In genomic region chr14:91295276-91295845, GRCh38 we compare ENCODE assay signal across 26 cellular contexts.
"Had no signal": no experiment of that assay in that cellular context is flagged by ENCODE, and none has a peak within 500 bp of the region (broad histone marks: within the 10 kb centered on the region; RNA-seq: fewer than 3 reads in every experiment).

No MANE protein-coding gene starts in this region.

- DNase-seq: activated CD8-positive, alpha-beta memory T cell treated with anti-CD3 and anti-CD28 coated beads for 24 hours; activated CD8-positive, alpha-beta memory T cell treated with anti-CD3 and anti-CD28 coated beads, Interleukin-2, amount 50 U/mL, for 4 hours; activated gamma-delta T cell; activated T-cell treated with anti-CD3 and anti-CD28 coated beads, Interleukin-2, amount 50 U/mL, for 48 hours; endodermal cell; esophagus squamous epithelium; gastrocnemius medialis; hippocampal formation; left ventricle myocardium inferior; nucleus accumbens; retina; sigmoid colon; stimulated activated CD4-positive, alpha-beta T cell treated with anti-CD3 and anti-CD28 coated beads, Interleukin-15, amount 100 ng/mL, for 24 hours; stimulated activated naive B cell treated with anti-CD40 and anti-IgM and Interleukin-4, amounts not matched to agents 10 μg/mL and 1 μg/mL and 100 μg/mL, for 72 hours; T-cell; transverse colon had no signal

- H3K4me1 ChIP-seq: breast epithelium, esophagus squamous epithelium, gastrocnemius medialis, transverse colon had no signal

- H3K4me3 ChIP-seq: breast epithelium, coronary artery, esophagus squamous epithelium, gastrocnemius medialis, left ventricle myocardium inferior, sigmoid colon, smooth muscle cell, transverse colon had no signal

- H3K9me3 Mint-ChIP-seq: activated naive CD4-positive, alpha-beta T cell treated with anti-CD3 and anti-CD28 coated beads, Interleukin-2, amount 50 U/mL, for 24 hours; central memory CD8-positive, alpha-beta T cell; endodermal cell; memory B cell; nephron; stimulated activated naive B cell treated with anti-CD40 and anti-IgM and Interleukin-4, amounts not matched to agents 10 μg/mL and 1 μg/mL and 100 μg/mL, for 72 hours; T-cell had no signal

- H3K27ac Mint-ChIP-seq: endodermal cell, nephron had no signal

- H3K36me3 ChIP-seq: breast epithelium, gastrocnemius medialis, left ventricle myocardium inferior, sigmoid colon had no signal

- ATAC-seq: gastrocnemius medialis; stimulated activated naive B cell treated with anti-CD40 and anti-IgM and Interleukin-4, amounts not matched to agents 10 μg/mL and 1 μg/mL and 100 μg/mL, for 72 hours; T-cell had no signal

- H3K4me1 Mint-ChIP-seq: memory B cell, nephron had no signal

- H3K9me3 ChIP-seq: breast epithelium, esophagus squamous epithelium, gastrocnemius medialis, left ventricle myocardium inferior, sigmoid colon, transverse colon had no signal

- FAIRE-seq: astrocyte, TTC549, urothelium cell line had no signal

- H3K27ac ChIP-seq: breast epithelium, coronary artery, esophagus squamous epithelium, gastrocnemius medialis, sigmoid colon, transverse colon had no signal

- H3K4me3 Mint-ChIP-seq: activated naive CD4-positive, alpha-beta T cell treated with anti-CD3 and anti-CD28 coated beads, Interleukin-2, amount 50 U/mL, for 24 hours; endodermal cell; memory B cell; nephron; stimulated activated naive B cell treated with anti-CD40 and anti-IgM and Interleukin-4, amounts not matched to agents 10 μg/mL and 1 μg/mL and 100 μg/mL, for 72 hours; T-cell had no signal

- H3K27me3 Mint-ChIP-seq: activated naive CD4-positive, alpha-beta T cell treated with anti-CD3 and anti-CD28 coated beads, Interleukin-2, amount 50 U/mL, for 24 hours; central memory CD8-positive, alpha-beta T cell; memory B cell; stimulated activated naive B cell treated with anti-CD40 and anti-IgM and Interleukin-4, amounts not matched to agents 10 μg/mL and 1 μg/mL and 100 μg/mL, for 72 hours; T-cell had no signal
